In genomic region chr6:150876598-150876997, GRCh38 we compare ENCODE assay signal across 15 cellular contexts. TPM values are rescaled to one million over a fixed set of nuclear protein-coding genes. Genes with fewer than 3 reads are reported as not detected.
DNase-seq lines count a peak whose midpoint lies in the region; ATAC-seq and TF ChIP-seq lines count a peak whose summit lies in the region.
"Had no signal": no experiment of that assay in that cellular context is flagged by ENCODE, and none has a peak within 500 bp of the region (broad histone marks: within the 10 kb centered on the region; RNA-seq: fewer than 3 reads in every experiment).

No MANE protein-coding gene starts in this region.

- H3K9me3 Mint-ChIP-seq in WTC11: no peaks in the 10 kb centered on the region
- H3K9me3 Mint-ChIP-seq in activated naive CD8-positive, alpha-beta T cell treated with anti-CD3 and anti-CD28 coated beads for 36 hours: no peaks in the 10 kb centered on the region

- H2BK20ac ChIP-seq in IMR-90 (ENCODE audit: low read depth, low read length): no peak overlapping the region

- TF ChIP-seq POLR2A in IMR-90 (IDR thresholded peaks at IDR 0.05; ENCODE audit: low read depth, low read length) (no peak), prostate gland (IDR thresholded peaks at IDR 0.05) (no peak), spleen (IDR thresholded peaks at IDR 0.05) (no peak)

- no peak overlapping the region for H2BK120ac ChIP-seq in IMR-90 (ENCODE audit: low read depth, low read length)

- H3K36me3 Mint-ChIP-seq in WTC11: peaks cover 22% of the 10 kb centered on the region
- H3K36me3 Mint-ChIP-seq in activated naive CD8-positive, alpha-beta T cell treated with anti-CD3 and anti-CD28 coated beads for 36 hours: peaks cover 46% of the 10 kb centered on the region

- H4K8ac ChIP-seq in IMR-90 (ENCODE audit: low read depth in 2 of 2, low read length in 2 of 2): peak overlapping the region in 1 of 2 experiments; percentile 60; a peak in 2 of 4 replicates

- 20% methylated on average over 1 of the region's 5 CpGs; no CpG with 5 or more reads in 1 of the 2 experiments for WGBS in IMR-90 (ENCODE audit: extremely low coverage in 2 of 2, insufficient read length in 1 of 2), 2 experiments
- 20% methylated on average over 5 of the region's 5 CpGs for WGBS in prostate gland
- WGBS in spleen, 5 donors: 85 to 97% (median 95%) methylated on average over 5 of the region's 5 CpGs

- peaks cover 24% of the 10 kb centered on the region for H4K20me1 ChIP-seq in IMR-90 (ENCODE audit: insufficient read depth, low read length)

- CTCF ChIA-PET in IMR-90 (lab: Yijun Ruan, JAX) (interaction anchor here (0.5 to 0.8 kb wide), 2 partner anchors 15 to 18 kb away, joined by 3 read pairs; no protein-coding TSS in a partner anchor), WTC11 (lab: Charles Lee) (interaction anchor here (2.3 kb wide), 1 partner anchor 16 kb away, joined by 14 read pairs; no protein-coding TSS in a partner anchor)

- H2AK9ac ChIP-seq in IMR-90 (replicated peaks; ENCODE audit: low read depth, low read length, poor library complexity): no peak overlapping the region

- DNase-seq in IMR-90 (peak; percentile 37), WTC11 (ENCODE audit: low spot score) (no peak), head of caudate nucleus (peak in 23 of 42 donors; percentile 14 to 52 (median 29)), prostate gland (ENCODE audit: low spot score) (peak; percentile 88), T-helper 1 cell (no peak), spleen (no peak)
- no peak for DNase-seq in activated naive CD8-positive, alpha-beta T cell treated with anti-CD3 and anti-CD28 coated beads for 36 hours
- DNase-seq: activated naive CD4-positive, alpha-beta T cell treated with anti-CD3 and anti-CD28 coated beads, Interleukin-2, amount 50 U/mL, for 16 hours; Calu3; erythroblast; mesenchymal stem cell; PC-3; stimulated activated naive CD8-positive, alpha-beta T cell treated with anti-CD3 and anti-CD28 coated beads, Interleukin-15, Interleukin-2, amounts not matched to agents 100 U/mL and 50 U/mL, for 24 hours; WERI-Rb-1 had no signal

- TF ChIP-seq CTCF in IMR-90 (conservative IDR thresholded peaks at IDR 0.05; ENCODE audit: low read depth, low read length) (no peak), WTC11 (IDR thresholded peaks at IDR 0.05) (no peak), prostate gland (IDR thresholded peaks at IDR 0.05) (peak in 3 of 4 experiments; percentile 26 to 68 (median 52)), spleen (IDR thresholded peaks at IDR 0.05 in 8 of 11, conservative IDR thresholded peaks at IDR 0.05 in 3 of 11) (no peak)

- intact Hi-C loops in IMR-90 (cut with micrococcal nuclease) (no loop called here), head of caudate nucleus (cut with DNase I) (no loop called here), prostate gland (cut with DNase I) (no loop called here), spleen (cut with DNase I; ENCODE audit: low total_unique reads) (no loop called here)

- 0 out of 2 replicates have a peak overlapping the region, but pooled peaks have one; percentile 4 for H2AK5ac ChIP-seq in IMR-90 (ENCODE audit: low read depth, low read length)

- no peak overlapping the region for H3K14ac ChIP-seq in IMR-90 (replicated peaks; ENCODE audit: low read depth, low read length)

- H3K4me1 Mint-ChIP-seq in WTC11: peaks cover 63% of the 10 kb centered on the region
- H3K4me1 Mint-ChIP-seq in activated naive CD8-positive, alpha-beta T cell treated with anti-CD3 and anti-CD28 coated beads for 36 hours: no peaks in the 10 kb centered on the region

- POLR2A ChIA-PET in IMR-90 (lab: Charles Lee; ENCODE audit: unreplicated experiment): no interaction called here
- POLR2A ChIA-PET in WTC11 (lab: Charles Lee): no interaction called here

- H3K27ac ChIP-seq in IMR-90 (ENCODE audit: insufficient read depth, low read length) (peak overlapping the region; percentile 10; the same call in 1 of the 2 replicates), prostate gland (no peak overlapping the region), spleen (no peak overlapping the region)
- H3K27ac ChIP-seq: WERI-Rb-1 had no signal

- no peak overlapping the region for H3K4me2 ChIP-seq in IMR-90 (ENCODE audit: low read depth, low read length)

- no peaks in the 10 kb centered on the region for H3K27me3 Mint-ChIP-seq in WTC11 (ENCODE audit: low read depth)
- H3K27me3 Mint-ChIP-seq in activated naive CD8-positive, alpha-beta T cell treated with anti-CD3 and anti-CD28 coated beads for 36 hours: no peaks in the 10 kb centered on the region

- no peak overlapping the region for H3K56ac ChIP-seq in IMR-90 (ENCODE audit: extremely low read depth, insufficient read depth, low read length)

- no peak overlapping the region; the same call in 1 of the 2 replicates for H3K23ac ChIP-seq in IMR-90 (ENCODE audit: low read depth, low read length)

- H3K18ac ChIP-seq in IMR-90 (ENCODE audit: low read depth, low read length): no peak overlapping the region; the same call in 1 of the 2 replicates

- H3K9me1 ChIP-seq in IMR-90 (ENCODE audit: insufficient read depth, low read length): peaks cover 9% of the 10 kb centered on the region; the same call in 1 of the 2 replicates

- H3K4ac ChIP-seq in IMR-90 (ENCODE audit: low read depth, low read length): no peak overlapping the region

- H3K4me3 ChIP-seq in IMR-90 (ENCODE audit: insufficient read depth, low read depth, low read length) (no peak overlapping the region), prostate gland (no peak overlapping the region), spleen (no peak overlapping the region)

- peak overlapping the region; percentile 11 for H2BK5ac ChIP-seq in IMR-90 (ENCODE audit: low read depth, low read length, poor library complexity, severe bottlenecking)

- no peak overlapping the region for H2BK15ac ChIP-seq in IMR-90 (ENCODE audit: low read depth, low read length)

- no peak overlapping the region for H3K4me3 Mint-ChIP-seq in WTC11
- H3K4me3 Mint-ChIP-seq in activated naive CD8-positive, alpha-beta T cell treated with anti-CD3 and anti-CD28 coated beads for 36 hours: no peak overlapping the region

- H2AFZ ChIP-seq in IMR-90 (replicated peaks; ENCODE audit: low read length, poor library complexity): no peak overlapping the region

- H3K9me3 ChIP-seq in IMR-90 (ENCODE audit: control insufficient read depth, insufficient read depth, low read length): no peaks in the 10 kb centered on the region
- no peaks in the 10 kb centered on the region for H3K9me3 ChIP-seq in prostate gland
- no peaks in the 10 kb centered on the region for H3K9me3 ChIP-seq in spleen

- BruUV-seq in IMR-90 (replicated peaks; lab: Mats Ljungman, UMichigan): no TSS peak

- dilution Hi-C loops in IMR-90 (cut with HindIII; ENCODE audit: low sequenced_read_pairs, unreplicated experiment): no loop called here

- no peak overlapping the region for H3K9ac ChIP-seq in IMR-90 (ENCODE audit: low read depth, low read length)

- ATAC-seq in IMR-90 (ENCODE audit: low read depth): peak; percentile 30; the same call in 1 of the 2 replicates
- ATAC-seq in WTC11: no peak
- ATAC-seq in HG02981 (IDR thresholded peaks at IDR 0.05; ENCODE audit: unreplicated experiment): no peak
- ATAC-seq: PC-3; stimulated activated naive CD8-positive, alpha-beta T cell treated with anti-CD3 and anti-CD28 coated beads, Interleukin-15, Interleukin-2, amounts not matched to agents 100 U/mL and 50 U/mL, for 24 hours had no signal

- H3K79me1 ChIP-seq in IMR-90 (ENCODE audit: low read depth in 1 of 2, low read length in 2 of 2): peaks cover 18 to 77% of the 10 kb centered on the region in 2 experiments

- TF ChIP-seq RAD21 in IMR-90 (IDR thresholded peaks at IDR 0.05; ENCODE audit: low read length): no peak

- H3K36me3 ChIP-seq in IMR-90 (ENCODE audit: control insufficient read depth, insufficient read depth, low read length) (peaks cover 42% of the 10 kb centered on the region), prostate gland (no peaks in the 10 kb centered on the region), spleen (peaks cover 0 to 10% (median 0%) of the 10 kb centered on the region in 6 donors)

- no peak overlapping the region for H4K91ac ChIP-seq in IMR-90 (ENCODE audit: insufficient read depth, low read depth, low read length)

- peak overlapping the region; percentile 73 for H4K5ac ChIP-seq in IMR-90 (ENCODE audit: low read depth, low read length)

- peaks cover 36% of the 10 kb centered on the region for H3K4me1 ChIP-seq in IMR-90 (ENCODE audit: control insufficient read depth, insufficient read depth, low read length)
- H3K4me1 ChIP-seq in prostate gland (replicated peaks): no peaks in the 10 kb centered on the region
- peaks cover 0 to 12% (median 0%) of the 10 kb centered on the region in 6 donors for H3K4me1 ChIP-seq in spleen

- peak overlapping the region; percentile 65; the same call in 1 of the 2 replicates for H3K27ac Mint-ChIP-seq in WTC11
- no peak overlapping the region for H3K27ac Mint-ChIP-seq in activated naive CD8-positive, alpha-beta T cell treated with anti-CD3 and anti-CD28 coated beads for 36 hours

- H3K27me3 ChIP-seq in IMR-90 (ENCODE audit: control insufficient read depth, insufficient read depth, low read length) (no peaks in the 10 kb centered on the region), prostate gland (replicated peaks; ENCODE audit: insufficient read depth) (no peaks in the 10 kb centered on the region), spleen (replicated peaks in 1 of 7) (no peaks in the 10 kb centered on the region)

- in situ Hi-C loops in IMR-90 (cut with MboI; ENCODE audit: low sequenced_read_pairs): no loop called here

TF ChIP-seq in IMR-90, 13 proteins besides CTCF, POLR2A, EP300 and RAD21 (continues in another document):
- TF ChIP-seq CHD1 (IDR thresholded peaks at IDR 0.05; ENCODE audit: low read depth, low read length) (no peak), CEBPB (IDR thresholded peaks at IDR 0.05; ENCODE audit: low read depth, low read length) (no peak), NFE2L2 (IDR thresholded peaks at IDR 0.05; ENCODE audit: low read depth, low read length) (no peak), FOS (IDR thresholded peaks at IDR 0.05; ENCODE audit: low read depth, low read length) (no peak), RFX5 (IDR thresholded peaks at IDR 0.05; ENCODE audit: low read depth, low read length) (no peak)

RNA-seq across cellular contexts. Expression of gene MTHFD1L, which starts 11.1 kb away (rescaled TPM):
- 53.2 and 53.9 TPM in 2 replicates for total RNA-seq in IMR-90 (2012; rRNA removed)
- 39.0 and 43.5 TPM in 2 replicates for polyA plus RNA-seq in IMR-90 (2012; rRNA removed)
- polyA plus RNA-seq in IMR-90 (2012; cell fraction: cytosol; rRNA removed): 21.0 and 28.9 TPM in 2 replicates
- polyA plus RNA-seq in IMR-90 (2012; cell fraction: nucleus; rRNA removed; ENCODE audit: low replicate concordance): 25.2 and 89.7 TPM in 2 replicates
- total RNA-seq in WTC11 (2021): 83.2 to 104 TPM (median 88.0 TPM) in 3 replicates
- 10 to 100 TPM in 1 of 2 donors, 1 to 10 TPM in 1; 3.1 to 18.7 TPM for total RNA-seq in prostate gland
- total RNA-seq in activated naive CD8-positive, alpha-beta T cell treated with anti-CD3 and anti-CD28 coated beads for 36 hours: 100 to 1,000 TPM; 138 to 155 TPM
- total RNA-seq in spleen: 10 to 100 TPM in 6 of 7 donors, 1 to 10 TPM in 1; 8.3 to 32.1 (median 16.4) TPM
- 1 to 10 TPM; 6.7 to 9.7 (median 7.6) TPM for polyA plus RNA-seq in spleen

Comparison
In these comparisons a context has a peak if more than half of its experiments do, and no peak if none do; other contexts are left out.
1. DNase-seq: peak in IMR-90 (single experiment), head of caudate nucleus (23 of 42) and prostate gland (single experiment); none in WTC11 (single experiment), activated naive CD8-positive, alpha-beta T cell treated with anti-CD3 and anti-CD28 coated beads for 36 hours (single experiment), T-helper 1 cell (0 of 5) and spleen (single experiment).
2. CTCF ChIP-seq: peak in prostate gland (3 of 4); none in IMR-90 (single experiment), WTC11 (single experiment) and spleen (0 of 11).